Comparison of ENCODE assay signal across 8 cellular contexts in genomic region chr12:27014085-27014858, GRCh38. TPM values are rescaled to one million over a fixed set of nuclear protein-coding genes. Genes with fewer than 3 reads are reported as not detected.
DNase-seq lines count a peak whose midpoint lies in the region; ATAC-seq and TF ChIP-seq lines count a peak whose summit lies in the region.

Gene TM7SF3, minus strand, starts transcription at chr12:27014384. Its CDS starts 216 bp downstream, at chr12:27014168.

- H2BK120ac ChIP-seq in IMR-90 (ENCODE audit: low read depth, low read length) = peak within 1 kb of the TSS; percentile 84

- peak within 1 kb of the TSS; percentile 68 for H3K4me3 ChIP-seq in IMR-90 (ENCODE audit: insufficient read depth, low read depth, low read length)
- peak within 1 kb of the TSS; percentile 85 for H3K4me3 ChIP-seq in OCI-LY3 (ENCODE audit: low read length)
- peak within 1 kb of the TSS; percentile 96 for H3K4me3 ChIP-seq in epithelial cell of esophagus (ENCODE audit: low read length)
- peak within 1 kb of the TSS; percentile 64 for H3K4me3 ChIP-seq in mononuclear cell (ENCODE audit: low read length)

- H2BK5ac ChIP-seq in IMR-90 (ENCODE audit: low read depth, low read length, poor library complexity, severe bottlenecking) = peak within 1 kb of the TSS; percentile 83

- H3K36me3 ChIP-seq in IMR-90 (ENCODE audit: control insufficient read depth, insufficient read depth, low read length) (no peaks in the 10 kb centered on the region), OCI-LY3 (replicated peaks; ENCODE audit: low read depth, low read length) (no peaks in the 10 kb centered on the region)

- H3K56ac ChIP-seq in IMR-90 (ENCODE audit: extremely low read depth, insufficient read depth, low read length) = peak within 1 kb of the TSS; percentile 73

- H3K9ac ChIP-seq in IMR-90 (ENCODE audit: low read depth, low read length) (peak within 1 kb of the TSS; percentile 77), OCI-LY3 (ENCODE audit: low read length) (peak within 1 kb of the TSS; percentile 75)

- TF ChIP-seq RAD21 in IMR-90 (IDR thresholded peaks at IDR 0.05; ENCODE audit: low read length) = peak; percentile 79

- peak within 1 kb of the TSS; percentile 89 for H4K91ac ChIP-seq in IMR-90 (ENCODE audit: insufficient read depth, low read depth, low read length)

- peak within 1 kb of the TSS; percentile 70; the same call in 1 of the 2 replicates for H3K18ac ChIP-seq in IMR-90 (ENCODE audit: low read depth, low read length)

- H4K5ac ChIP-seq in IMR-90 (ENCODE audit: low read depth, low read length) = peak within 1 kb of the TSS; percentile 86

- peak within 1 kb of the TSS; percentile 77 for H2BK20ac ChIP-seq in IMR-90 (ENCODE audit: low read depth, low read length)

- POLR2A ChIA-PET in IMR-90 (lab: Charles Lee; ENCODE audit: unreplicated experiment) = no interaction called here

- CTCF ChIA-PET in IMR-90 (lab: Yijun Ruan, JAX) = interaction anchor here (0.7 to 0.8 kb wide), 2 partner anchors 10 to 179 kb away, joined by 3 read pairs; no protein-coding TSS in a partner anchor

- H3K27me3 ChIP-seq in IMR-90 (ENCODE audit: control insufficient read depth, insufficient read depth, low read length) (no peaks in the 10 kb centered on the region), OCI-LY3 (ENCODE audit: low read depth, low read length) (no peaks in the 10 kb centered on the region), mononuclear cell (ENCODE audit: insufficient read depth, low read length) (no peaks in the 10 kb centered on the region)

- peak within 1 kb of the TSS; percentile 41 to 99 for H4K8ac ChIP-seq in IMR-90 (ENCODE audit: low read depth in 2 of 2, low read length in 2 of 2)

- H3K79me2 ChIP-seq in OCI-LY3 (ENCODE audit: low read length) = peaks cover 8% of the 10 kb centered on the region; the same call in 1 of the 2 replicates

- WGBS in IMR-90 (ENCODE audit: extremely low coverage in 2 of 2, insufficient read length in 1 of 2), 2 experiments = 0% methylated on average over 13 of the region's 71 CpGs; no CpG with 5 or more reads in 1 of the 2 experiments

- no TSS peak for BruUV-seq in IMR-90 (replicated peaks; lab: Mats Ljungman, UMichigan)

- peak within 1 kb of the TSS; percentile 65; the same call in 1 of the 3 replicates for H2BK15ac ChIP-seq in IMR-90 (ENCODE audit: low read depth, low read length)

- H3K27ac ChIP-seq in IMR-90 (ENCODE audit: insufficient read depth, low read length) (peak within 1 kb of the TSS; percentile 75), OCI-LY3 (ENCODE audit: low read length) (peak within 1 kb of the TSS; percentile 72)

- TF ChIP-seq CTCF in IMR-90 (conservative IDR thresholded peaks at IDR 0.05; ENCODE audit: low read depth, low read length) = peak; percentile 98
- peak; percentile 90 for TF ChIP-seq CTCF in OCI-LY3 (IDR thresholded peaks at IDR 0.05; ENCODE audit: low read depth, low read length)
- TF ChIP-seq CTCF in epithelial cell of esophagus (IDR thresholded peaks at IDR 0.05; ENCODE audit: insufficient read depth, low read depth, low read length, missing control alignments) = peak; percentile 60

- peak; percentile 85 for DNase-seq in DMS153 (lab: John Stamatoyannopoulos, UW)
- DNase-seq in IMR-90 = peak; percentile 83
- DNase-seq in activated T-cell treated with anti-CD3 and anti-CD28 coated beads for 1 hour (ENCODE audit: low read depth) = peak; percentile 91
- DNase-seq in epithelial cell of esophagus (ENCODE audit: low read depth) = peak; percentile 95
- peak; percentile 79 to 90 for DNase-seq in stimulated activated CD8-positive, alpha-beta memory T cell treated with anti-CD3 and anti-CD28 coated beads, Interleukin-4, amount 100 ng/mL, for 1 hour (ENCODE audit: low read depth in 2 of 2, low spot score in 1 of 2)

- in situ Hi-C loops in IMR-90 (cut with MboI; ENCODE audit: low sequenced_read_pairs) = no loop called here

- peak within 1 kb of the TSS; percentile 96 for H2AFZ ChIP-seq in IMR-90 (replicated peaks; ENCODE audit: low read length, poor library complexity)
- peak within 1 kb of the TSS; percentile 75 for H2AFZ ChIP-seq in OCI-LY3 (ENCODE audit: low read depth, low read length)

- no peaks in the 10 kb centered on the region for H3K9me1 ChIP-seq in IMR-90 (ENCODE audit: insufficient read depth, low read length)

- no peak for TF ChIP-seq POLR2A in IMR-90 (IDR thresholded peaks at IDR 0.05; ENCODE audit: low read depth, low read length)

- peak within 1 kb of the TSS; percentile 80 for H3K4ac ChIP-seq in IMR-90 (ENCODE audit: low read depth, low read length)

- H3K79me1 ChIP-seq in IMR-90 (ENCODE audit: low read depth in 1 of 2, low read length in 2 of 2) = peaks cover 7 to 26% of the 10 kb centered on the region in 2 experiments

- H3K4me2 ChIP-seq in IMR-90 (ENCODE audit: low read depth, low read length) (peak within 1 kb of the TSS; percentile 91), OCI-LY3 (ENCODE audit: low read length) (peak within 1 kb of the TSS; percentile 86)

- peak within 1 kb of the TSS; percentile 91 for H2AK9ac ChIP-seq in IMR-90 (replicated peaks; ENCODE audit: low read depth, low read length, poor library complexity)

- H3K14ac ChIP-seq in IMR-90 (replicated peaks; ENCODE audit: low read depth, low read length) = peak within 1 kb of the TSS; percentile 98

- peak within 1 kb of the TSS; percentile 59; the same call in 1 of the 2 replicates for H2AK5ac ChIP-seq in IMR-90 (ENCODE audit: low read depth, low read length)

- peak; percentile 82 for ATAC-seq in GM21529 (IDR thresholded peaks at IDR 0.05; ENCODE audit: unreplicated experiment)
- ATAC-seq in IMR-90 (ENCODE audit: low read depth) = peak; percentile 97

- dilution Hi-C loops in IMR-90 (cut with HindIII; ENCODE audit: low sequenced_read_pairs, unreplicated experiment) = no loop called here

- H3K4me1 ChIP-seq in IMR-90 (ENCODE audit: control insufficient read depth, insufficient read depth, low read length) (no peaks in the 10 kb centered on the region), OCI-LY3 (ENCODE audit: low read length) (peaks cover 27% of the 10 kb centered on the region), mononuclear cell (ENCODE audit: insufficient read depth, low read length) (peaks cover 49% of the 10 kb centered on the region)

- intact Hi-C loops in IMR-90 (cut with micrococcal nuclease) = loop anchor here (2.0 to 5.0 kb wide), 3 partner anchors 77 to 231 kb away; partner anchors contain the start of genes FGFR1OP2, INTS13 and STK38L

- no peaks in the 10 kb centered on the region for H3K9me3 ChIP-seq in IMR-90 (ENCODE audit: control insufficient read depth, insufficient read depth, low read length)
- no peaks in the 10 kb centered on the region for H3K9me3 ChIP-seq in OCI-LY3 (ENCODE audit: insufficient read depth, low read length)
- H3K9me3 ChIP-seq in mononuclear cell (ENCODE audit: low read depth, low read length) = no peaks in the 10 kb centered on the region

- peak within 1 kb of the TSS; percentile 85 for H3K23ac ChIP-seq in IMR-90 (ENCODE audit: low read depth, low read length)

- H4K20me1 ChIP-seq in IMR-90 (ENCODE audit: insufficient read depth, low read length) (no peaks in the 10 kb centered on the region; the same call in 1 of the 2 replicates), OCI-LY3 (ENCODE audit: insufficient read depth, low read length) (no peaks in the 10 kb centered on the region)

TF ChIP-seq in IMR-90, 13 proteins besides CTCF, POLR2A, EP300 and RAD21:
- peak; percentile 52 for TF ChIP-seq SMC3 (IDR thresholded peaks at IDR 0.05; ENCODE audit: low read depth, low read length)
- no peak for TF ChIP-seq ELK1 (IDR thresholded peaks at IDR 0.05; ENCODE audit: borderline replicate concordance, low read depth, low read length)
- peak; percentile 65; the same call in 1 of the 2 replicates for TF ChIP-seq MXI1 (IDR thresholded peaks at IDR 0.05; ENCODE audit: borderline replicate concordance, low read depth, low read length)
- peak; percentile 76 for TF ChIP-seq USF2 (IDR thresholded peaks at IDR 0.05; ENCODE audit: low read depth, low read length)
- no peak for TF ChIP-seq FOS (IDR thresholded peaks at IDR 0.05; ENCODE audit: low read depth, low read length)
- peak; percentile 85 for TF ChIP-seq MAZ (IDR thresholded peaks at IDR 0.05; ENCODE audit: borderline replicate concordance, low read depth, low read length)
- no peak for TF ChIP-seq MAFK (IDR thresholded peaks at IDR 0.05; ENCODE audit: low read depth, low read length)
- no peak for TF ChIP-seq RFX5 (IDR thresholded peaks at IDR 0.05; ENCODE audit: low read depth, low read length)
- TF ChIP-seq CEBPB (IDR thresholded peaks at IDR 0.05; ENCODE audit: low read depth, low read length) = peak; percentile 71
- TF ChIP-seq NFE2L2 (IDR thresholded peaks at IDR 0.05; ENCODE audit: low read depth, low read length) = no peak
- peak; percentile 65 for TF ChIP-seq BHLHE40 (IDR thresholded peaks at IDR 0.05; ENCODE audit: low read depth, low read length)
- no peak for TF ChIP-seq RCOR1 (IDR thresholded peaks at IDR 0.05; ENCODE audit: insufficient replicate concordance, low read length)
- no peak for TF ChIP-seq CHD1 (IDR thresholded peaks at IDR 0.05; ENCODE audit: low read depth, low read length)

RNA-seq across cellular contexts. Expression of gene TM7SF3, which starts in this region (rescaled TPM):
- total RNA-seq in IMR-90 (2012; rRNA removed) (45.3 and 46.6 TPM in 2 replicates), mononuclear cell (19.1 TPM)
- polyA plus RNA-seq in IMR-90 (2012; rRNA removed) = 27.0 and 35.3 TPM in 2 replicates
- polyA plus RNA-seq in IMR-90 (2012; cell fraction: cytosol; rRNA removed) = 13.3 and 16.9 TPM in 2 replicates
- polyA plus RNA-seq in IMR-90 (2012; cell fraction: nucleus; rRNA removed; ENCODE audit: low replicate concordance) = 10.7 and 39.2 TPM in 2 replicates

Comparison
In these comparisons a context has a peak if more than half of its experiments do, and no peak if none do; other contexts are left out.
1. Peak in every context shown above with its lines: DNase-seq, ATAC-seq, H3K4me3 ChIP-seq and H3K27ac ChIP-seq.